In the genomic region with DNA sequence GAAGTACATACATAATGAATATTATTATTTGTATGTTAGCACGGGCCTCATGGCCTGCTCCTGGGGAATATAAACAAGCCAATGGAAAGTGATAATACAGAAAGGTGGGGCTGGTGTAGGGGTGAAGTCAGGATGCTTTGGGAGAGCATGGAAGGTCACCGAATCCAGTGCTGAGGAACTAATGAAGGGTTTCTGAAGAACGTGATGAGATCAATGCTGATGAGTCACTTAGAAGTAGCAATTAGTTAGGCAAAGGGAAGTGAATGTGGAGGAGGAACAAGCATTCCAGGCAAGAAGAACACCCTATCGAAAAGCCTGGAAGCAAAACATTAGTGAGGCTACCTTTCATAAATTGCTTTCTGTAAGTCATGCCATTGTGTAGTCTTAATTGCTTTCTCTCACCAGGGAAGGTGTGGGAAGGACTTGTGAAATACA, we compare ENCODE assay signal across 8 cellular contexts. TPM values are rescaled to one million over a fixed set of nuclear protein-coding genes. Genes with fewer than 3 reads are reported as not detected.
DNase-seq lines count a peak whose midpoint lies in the region; ATAC-seq and TF ChIP-seq lines count a peak whose summit lies in the region.

No MANE protein-coding gene starts in this region.

- H3K36me3 ChIP-seq in heart left ventricle (peaks cover 0 to 17% (median 5%) of the 10 kb centered on the region in 9 donors), smooth muscle cell (ENCODE audit: low read depth) (peaks cover 6% of the 10 kb centered on the region)

- H3K4me2 ChIP-seq in smooth muscle cell: peak overlapping the region; percentile 96

- peak in 1 of 2 experiments; percentile 68 for DNase-seq in HL-60 (ENCODE audit: low read depth in 1 of 2, low spot score in 1 of 2)
- no peak for DNase-seq in heart left ventricle
- no peak for DNase-seq in smooth muscle cell (lab: John Stamatoyannopoulos, UW; ENCODE audit: unreplicated experiment)
- DNase-seq in nucleus accumbens (lab: John Stamatoyannopoulos, UW): no peak
- DNase-seq in hypothalamus (lab: John Stamatoyannopoulos, UW): no peak

- peaks cover 0 to 76% (median 35%) of the 10 kb centered on the region in 12 donors for H3K4me1 ChIP-seq in heart left ventricle
- H3K4me1 ChIP-seq in smooth muscle cell (ENCODE audit: low read depth): peaks cover 25% of the 10 kb centered on the region

- 33 to 49% (median 37%) methylated on average over 4 of the region's 4 CpGs for WGBS in heart left ventricle, 4 donors
- WGBS in smooth muscle cell (ENCODE audit: low lambda C conversion rate): 18% methylated on average over 4 of the region's 4 CpGs

- H3K9ac ChIP-seq in smooth muscle cell (ENCODE audit: low read depth): peak overlapping the region; percentile 96

- peak overlapping the region; percentile 49 for H3K4me3 ChIP-seq in HL-60 (replicated peaks; ENCODE audit: insufficient read depth, low read length)
- peak overlapping the region; percentile 72 for H3K4me3 ChIP-seq in WI38 (ENCODE audit: low read depth, low read length)
- H3K4me3 ChIP-seq in heart left ventricle: peak overlapping the region in 10 of 12 donors; percentile 47 to 70 (median 54)
- peak overlapping the region; percentile 69 for H3K4me3 ChIP-seq in smooth muscle cell

- TF ChIP-seq POLR2A in heart left ventricle (IDR thresholded peaks at IDR 0.05): no peak

- intact Hi-C loops in heart left ventricle (cut with DNase I): loop anchor here in 1 of 10 donors (10.0 kb wide), 1 partner anchor 789 kb away; a partner anchor contains a TSS

- H3K9me3 ChIP-seq in heart left ventricle (no peaks in the 10 kb centered on the region), smooth muscle cell (replicated peaks; ENCODE audit: low read depth) (no peaks in the 10 kb centered on the region)

- TF ChIP-seq CTCF in HL-60 (IDR thresholded peaks at IDR 0.05; ENCODE audit: insufficient read depth, low read length) (no peak), WI38 (IDR thresholded peaks at IDR 0.05; ENCODE audit: low read depth, low read length) (no peak), heart left ventricle (IDR thresholded peaks at IDR 0.05) (no peak), smooth muscle cell (IDR thresholded peaks at IDR 0.05; ENCODE audit: borderline replicate concordance, insufficient read depth, poor library complexity, severe bottlenecking) (no peak)

- ATAC-seq in heart left ventricle (peak in 3 of 4 donors; percentile 44 to 48 (median 45)), GM18868 (IDR thresholded peaks at IDR 0.05; ENCODE audit: unreplicated experiment) (no peak), GM21515 (IDR thresholded peaks at IDR 0.05; ENCODE audit: unreplicated experiment) (no peak)

- peak overlapping the region; percentile 81 for H3K27ac ChIP-seq in HL-60 (replicated peaks)
- H3K27ac ChIP-seq in heart left ventricle: peak overlapping the region in 11 of 12 donors; percentile 18 to 89 (median 75)
- H3K27ac ChIP-seq in smooth muscle cell (ENCODE audit: low read depth): peak overlapping the region; percentile 97

- peaks cover 19% of the 10 kb centered on the region for H3F3A ChIP-seq in smooth muscle cell (ENCODE audit: low read depth)

- no peaks in the 10 kb centered on the region for H3K27me3 ChIP-seq in HL-60 (ENCODE audit: insufficient read depth, poor library complexity, severe bottlenecking)
- H3K27me3 ChIP-seq in heart left ventricle: no peaks in the 10 kb centered on the region
- H3K27me3 ChIP-seq in smooth muscle cell (ENCODE audit: low read depth): no peaks in the 10 kb centered on the region

- no peak overlapping the region for H2AFZ ChIP-seq in smooth muscle cell (ENCODE audit: low read depth)

- peaks cover 61% of the 10 kb centered on the region for H4K20me1 ChIP-seq in smooth muscle cell (ENCODE audit: low read depth)

- H3K79me2 ChIP-seq in smooth muscle cell (ENCODE audit: low read depth): peaks cover 73% of the 10 kb centered on the region

RNA-seq across cellular contexts. Expression of a gene that starts 2.1 kb away (rescaled TPM):
- total RNA-seq in heart left ventricle: 100 to 1,000 TPM in 3 of 9 donors, 10 to 100 TPM in 6; 29.4 to 139 (median 51.1) TPM
- polyA plus RNA-seq in heart left ventricle: 10 to 100 TPM; 52.7 to 89.9 TPM
- 897 and 967 TPM in 2 replicates for total RNA-seq in smooth muscle cell
- 266 and 573 TPM in 2 replicates for polyA plus RNA-seq in smooth muscle cell

Comparison
In these comparisons a context has a peak if more than half of its experiments do, and no peak if none do; other contexts are left out.
1. ATAC-seq: peak in heart left ventricle (3 of 4); none in GM18868 (single experiment) and GM21515 (single experiment).
2. Peak in every context shown above with its lines, with median percentiles within 50 percentile points of each other: H3K27ac ChIP-seq and H3K4me3 ChIP-seq.